In the genomic region with DNA sequence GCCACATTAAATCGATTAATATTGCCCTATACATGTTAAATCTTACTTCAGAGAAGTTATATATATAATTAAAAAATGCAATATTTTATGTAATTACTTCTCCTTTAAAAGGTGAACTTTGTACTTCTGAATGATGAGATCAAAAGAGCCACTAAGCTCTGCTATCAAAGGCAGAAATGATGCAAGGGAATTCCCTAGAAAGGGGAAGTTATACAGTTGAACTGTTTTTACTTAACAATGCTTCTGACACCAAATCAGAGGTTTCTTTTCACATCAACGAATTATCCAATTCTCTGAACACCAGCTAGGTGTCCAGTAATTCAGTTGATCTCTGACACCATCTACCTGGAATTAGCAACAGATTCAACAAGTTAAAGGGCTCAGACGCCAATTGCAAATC, we compare ENCODE assay signal across 22 cellular contexts.
"Had no signal": no experiment of that assay in that cellular context is flagged by ENCODE, and none has a peak within 500 bp of the region (broad histone marks: within the 10 kb centered on the region; RNA-seq: fewer than 3 reads in every experiment).

No MANE protein-coding gene starts in this region.

- H3K4me1 Mint-ChIP-seq: activated naive CD8-positive, alpha-beta T cell treated with anti-CD3 and anti-CD28 coated beads for 36 hours; central memory CD8-positive, alpha-beta T cell; nephron had no signal

- H3K4me3 ChIP-seq: breast epithelium, left lung, pancreas, psoas muscle, right atrium auricular region, thyroid gland had no signal

- ATAC-seq: foreskin keratinocyte, left lung, pancreas, psoas muscle had no signal

- H3K9me3 Mint-ChIP-seq: activated naive CD8-positive, alpha-beta T cell treated with anti-CD3 and anti-CD28 coated beads for 36 hours; central memory CD8-positive, alpha-beta T cell; nephron; stimulated activated naive CD8-positive, alpha-beta T cell treated with anti-CD3 and anti-CD28 coated beads, Interleukin-15, Interleukin-2, amounts not matched to agents 100 ng/mL and 50 ng/mL, for 24 hours had no signal

- H3K27me3 Mint-ChIP-seq: activated naive CD8-positive, alpha-beta T cell treated with anti-CD3 and anti-CD28 coated beads for 36 hours; stimulated activated naive CD8-positive, alpha-beta T cell treated with anti-CD3 and anti-CD28 coated beads, Interleukin-15, Interleukin-2, amounts not matched to agents 100 ng/mL and 50 ng/mL, for 24 hours had no signal

- DNase-seq: activated CD4-positive, alpha-beta T cell treated with anti-CD3 and anti-CD28 coated beads for 4 hours; activated CD4-positive, alpha-beta T cell treated with anti-CD3 and anti-CD28 coated beads, Interleukin-2, amount 50 U/mL, for 48 hours; activated CD4-positive, CD25-positive, alpha-beta regulatory T cell; activated CD8-positive, alpha-beta memory T cell treated with anti-CD3 and anti-CD28 coated beads, Interleukin-2, amount 50 U/mL, for 48 hours; activated naive CD4-positive, alpha-beta T cell treated with Interleukin-2 at 50 U/mL for 16 hours; activated naive CD8-positive, alpha-beta T cell treated with anti-CD3 and anti-CD28 coated beads for 36 hours; activated T-cell treated with anti-CD3 and anti-CD28 coated beads, Interleukin-2, amount 50 U/mL, for 48 hours; effector memory CD4-positive, alpha-beta T cell; foreskin keratinocyte; kidney glomerular epithelial cell; left lung; pancreas; psoas muscle; stimulated activated CD4-positive, alpha-beta T cell treated with anti-CD3 and anti-CD28 coated beads, Interleukin-4, amount 100 ng/mL, for 4 hours; substantia nigra; T1000; thyroid gland had no signal

- H3K4me3 Mint-ChIP-seq: activated naive CD8-positive, alpha-beta T cell treated with anti-CD3 and anti-CD28 coated beads for 36 hours; central memory CD8-positive, alpha-beta T cell; nephron; stimulated activated naive CD8-positive, alpha-beta T cell treated with anti-CD3 and anti-CD28 coated beads, Interleukin-15, Interleukin-2, amounts not matched to agents 100 ng/mL and 50 ng/mL, for 24 hours had no signal

- H3K27ac Mint-ChIP-seq: activated naive CD8-positive, alpha-beta T cell treated with anti-CD3 and anti-CD28 coated beads for 36 hours; nephron; stimulated activated naive CD8-positive, alpha-beta T cell treated with anti-CD3 and anti-CD28 coated beads, Interleukin-15, Interleukin-2, amounts not matched to agents 100 ng/mL and 50 ng/mL, for 24 hours had no signal

- H3K36me3 Mint-ChIP-seq: activated naive CD8-positive, alpha-beta T cell treated with anti-CD3 and anti-CD28 coated beads for 36 hours had no signal
